ENCODE assay signal across 8 cellular contexts in the genomic region with DNA sequence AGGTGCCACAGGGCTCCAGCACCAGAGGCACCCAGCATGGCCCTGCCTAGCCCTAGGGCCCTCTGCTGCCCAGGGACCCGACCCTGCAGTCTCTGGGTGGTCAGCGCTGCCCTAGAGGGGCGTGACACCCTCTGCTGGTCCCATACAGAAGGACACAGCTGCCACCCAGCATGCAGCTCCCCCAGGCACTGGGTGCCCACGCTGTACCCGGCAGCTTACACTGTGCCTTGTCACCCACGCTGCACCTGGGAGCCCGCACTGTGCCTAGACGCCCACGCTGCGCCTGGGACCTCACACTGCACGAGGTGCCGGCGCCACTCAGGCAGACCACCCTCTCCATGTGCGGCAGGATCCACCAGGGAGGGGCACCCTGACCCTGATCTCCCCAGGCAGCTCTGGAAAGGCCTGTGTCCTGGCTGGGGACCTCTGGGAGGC. TPM values are rescaled to one million over a fixed set of nuclear protein-coding genes. Genes with fewer than 3 reads are reported as not detected.
DNase-seq lines count a peak whose midpoint lies in the region; ATAC-seq, FAIRE-seq and TF ChIP-seq lines count a peak whose summit lies in the region.

No MANE protein-coding gene starts in this region.

- TF ChIP-seq CTCF in A549 (IDR thresholded peaks at IDR 0.05), result peak; percentile 22; the same call in 1 of the 3 replicates

- peaks cover 52% of the 10 kb centered on the region for H3K4me1 ChIP-seq in A549

- peak; percentile 25 to 36; a peak in 2 of 5 replicates for TF ChIP-seq RAD21 in A549 (conservative IDR thresholded peaks at IDR 0.05 in 1 of 2, IDR thresholded peaks at IDR 0.05 in 1 of 2)

- no peaks in the 10 kb centered on the region for H3K27me3 Mint-ChIP-seq in activated naive CD8-positive, alpha-beta T cell
- H3K27me3 Mint-ChIP-seq in naive B cell, result no peaks in the 10 kb centered on the region

- H3K36me3 Mint-ChIP-seq in activated naive CD8-positive, alpha-beta T cell, result no peaks in the 10 kb centered on the region
- no peaks in the 10 kb centered on the region for H3K36me3 Mint-ChIP-seq in naive B cell

- 77% methylated on average over 7 of the region's 14 CpGs for WGBS in A549 (ENCODE audit: missing lambda C conversion rate)

- DNase-seq in A549 (ENCODE audit: low read depth in 1 of 2, low spot score in 1 of 2) (no peak), naive B cell (peak; percentile 41), NCI-H1694 (lab: John Stamatoyannopoulos, UW) (no peak), T-helper 9 cell (no peak), NCI-H2081 treated with DMSO at 0.1 percent for 48 hours (lab: John Stamatoyannopoulos, UW) (no peak), NCI-H1436 treated with DMSO at 0.1 percent for 48 hours (lab: John Stamatoyannopoulos, UW) (no peak)

- H3K9me3 Mint-ChIP-seq in activated naive CD8-positive, alpha-beta T cell (ENCODE audit: low read depth), result no peaks in the 10 kb centered on the region
- H3K9me3 Mint-ChIP-seq in naive B cell, result no peaks in the 10 kb centered on the region

- CTCF ChIA-PET in A549 (lab: Yijun Ruan, JAX), result interaction anchor here (0.8 to 3.4 kb wide), 15 partner anchors 10 to 233 kb away, joined by 3 to 12 read pairs (median 4); no protein-coding TSS in a partner anchor

- H3K27ac ChIP-seq in A549, result peak overlapping the region; percentile 47 to 92; a peak in 4 of 6 replicates

- peaks cover 24% of the 10 kb centered on the region for H3K4me1 Mint-ChIP-seq in activated naive CD8-positive, alpha-beta T cell (ENCODE audit: low read depth)
- H3K4me1 Mint-ChIP-seq in naive B cell, result peaks cover 16 to 18% (median 18%) of the 10 kb centered on the region in 3 donors

- H3K4me3 ChIP-seq in A549, result no peak overlapping the region

- H3K9me3 ChIP-seq in A549, result no peaks in the 10 kb centered on the region

- ATAC-seq in A549, result peak; percentile 21 to 40; a peak in 5 of 6 replicates
- ATAC-seq in HG03159 (IDR thresholded peaks at IDR 0.05; ENCODE audit: unreplicated experiment), result peak; percentile 3
- no peak for ATAC-seq in naive B cell (ENCODE audit: low read depth in 2 of 2)

- H3K27ac Mint-ChIP-seq in activated naive CD8-positive, alpha-beta T cell, result peak overlapping the region; percentile 22
- peak overlapping the region; percentile 56 to 96 (median 96) for H3K27ac Mint-ChIP-seq in naive B cell

- TF ChIP-seq POLR2A in A549 (IDR thresholded peaks at IDR 0.05; ENCODE audit: low read length), result no peak

- TF ChIP-seq EP300 in A549 (IDR thresholded peaks at IDR 0.05), result no peak

- POLR2A ChIA-PET in A549 (lab: Yijun Ruan, JAX), result no interaction called here

- H3K4me3 Mint-ChIP-seq in activated naive CD8-positive, alpha-beta T cell, result peak overlapping the region; percentile 17
- H3K4me3 Mint-ChIP-seq in naive B cell, result peak overlapping the region in 5 of 8 donors; percentile 12 to 70 (median 36)

- peak overlapping the region; percentile 81; the same call in 2 of the 3 replicates for H3K4me2 ChIP-seq in A549

- no peak for FAIRE-seq in A549 (lab: Jason Lieb, UNC)

TF ChIP-seq in A549, 52 proteins besides CTCF, POLR2A, EP300 and RAD21:
- TF ChIP-seq HDAC2 (IDR thresholded peaks at IDR 0.05) (no peak), EHMT2 (IDR thresholded peaks at IDR 0.05; ENCODE audit: low read depth) (no peak), SMC3 (IDR thresholded peaks at IDR 0.05) (peak; percentile 40; the same call in 2 of the 3 replicates), JUNB (IDR thresholded peaks at IDR 0.05) (no peak)
- TF ChIP-seq, protein P1, sequence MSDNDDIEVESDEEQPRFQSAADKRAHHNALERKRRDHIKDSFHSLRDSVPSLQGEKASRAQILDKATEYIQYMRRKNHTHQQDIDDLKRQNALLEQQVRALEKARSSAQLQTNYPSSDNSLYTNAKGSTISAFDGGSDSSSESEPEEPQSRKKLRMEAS (IDR thresholded peaks at IDR 0.05), result no peak
TF ChIP-seq in A549: peak in this region for 1.

RNA-seq across cellular contexts. Expression of a gene that starts 55.2 kb away (rescaled TPM):
- polyA plus RNA-seq in A549 (2011; rRNA removed), result 2.0 and 2.8 TPM in 2 replicates
- polyA plus RNA-seq in A549 (2012; cell fraction: cytosol; rRNA removed), result 5.0 and 8.0 TPM in 2 replicates
- polyA plus RNA-seq in A549 (2012; cell fraction: nucleus; rRNA removed), result 8.3 and 12.2 TPM in 2 replicates
- 6.6 to 7.3 TPM (median 7.0 TPM) in 3 replicates for polyA plus RNA-seq in A549 (2017; fragmentation: RNase III; extraction: RNeasy Plus Mini Kit Qiagen cat#74134 plus additional on column Dnase treatment)
- polyA minus RNA-seq in A549 (2011; rRNA and poly(A)+ RNA removed), result 2.1 and 2.5 TPM in 2 replicates
- 10 to 100 TPM in 1 of 6 donors, 1 to 10 TPM in 5; 3.3 to 10.3 (median 6.2) TPM for polyA plus RNA-seq in naive B cell (ENCODE audit: low read depth in 6 of 6)

Comparison
In these comparisons a context has a peak if more than half of its experiments do, and no peak if none do; other contexts are left out.
1. ATAC-seq: peak in A549 (2 of 2) and HG03159 (single experiment); none in naive B cell (0 of 2).